Comparison of ENCODE assay signal across 18 cellular contexts in the genomic region with DNA sequence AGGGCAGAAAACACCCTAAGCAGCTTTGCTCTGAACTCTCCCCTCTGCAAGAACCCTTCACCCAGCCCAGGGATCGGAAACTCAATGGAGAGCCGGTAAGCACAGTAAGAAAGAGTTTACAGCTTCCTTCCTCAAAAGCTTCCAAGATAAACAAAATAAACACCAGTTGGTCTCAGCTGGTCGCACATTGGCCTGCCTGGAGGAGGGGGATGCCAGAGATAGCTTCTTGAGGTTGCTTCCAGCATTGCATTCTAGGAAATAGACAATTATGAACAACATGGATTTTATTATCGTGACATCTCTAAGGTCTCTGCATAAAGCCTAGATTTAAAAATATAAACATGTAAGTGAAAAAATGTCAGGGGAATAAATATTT.
DNase-seq lines count a peak whose midpoint lies in the region; ATAC-seq and TF ChIP-seq lines count a peak whose summit lies in the region.
"Had no signal": no experiment of that assay in that cellular context is flagged by ENCODE, and none has a peak within 500 bp of the region (broad histone marks: within the 10 kb centered on the region; RNA-seq: fewer than 3 reads in every experiment).

No MANE protein-coding gene starts in this region.

- H3K4me3 ChIP-seq in right atrium auricular region = no peak overlapping the region
- H3K4me3 ChIP-seq: A549, adrenal gland, psoas muscle had no signal

- ATAC-seq in Right ventricle myocardium superior (ENCODE audit: poor library complexity) (peak; percentile 15), left ventricle myocardium superior (peak; percentile 61), HG03095 (IDR thresholded peaks at IDR 0.05; ENCODE audit: unreplicated experiment) (no peak)
- ATAC-seq: A549; natural killer cell; psoas muscle; stimulated activated naive CD8-positive, alpha-beta T cell treated with anti-CD3 and anti-CD28 coated beads, Interleukin-15, Interleukin-2, amounts not matched to agents 100 U/mL and 50 U/mL, for 24 hours had no signal

- H3K27me3 ChIP-seq in right atrium auricular region = no peaks in the 10 kb centered on the region
- H3K27me3 ChIP-seq: adrenal gland had no signal

- no peaks in the 10 kb centered on the region for H3K4me1 Mint-ChIP-seq in activated T-helper 2 cell treated with anti-CD3 and anti-CD28 coated beads, Interferon-gamma antibody, Interleukin-2, Interleukin-4, amounts not matched to agents 10 μg/mL and 5 μg/mL and 100 μg/mL, durations not matched to agents 14 hours and 24 hours and 36 hours (ENCODE audit: low read depth)

- H3K27me3 Mint-ChIP-seq in activated T-helper 2 cell treated with anti-CD3 and anti-CD28 coated beads, Interferon-gamma antibody, Interleukin-2, Interleukin-4, amounts not matched to agents 10 μg/mL and 5 μg/mL and 100 μg/mL, durations not matched to agents 14 hours and 24 hours and 36 hours (ENCODE audit: low read depth) = peaks cover 31% of the 10 kb centered on the region

- no peak overlapping the region for H3K27ac Mint-ChIP-seq in activated T-helper 2 cell treated with anti-CD3 and anti-CD28 coated beads, Interferon-gamma antibody, Interleukin-2, Interleukin-4, amounts not matched to agents 10 μg/mL and 5 μg/mL and 100 μg/mL, durations not matched to agents 14 hours and 24 hours and 36 hours
- H3K27ac Mint-ChIP-seq: natural killer cell, type B pancreatic cell had no signal

- H3K36me3 Mint-ChIP-seq in activated T-helper 2 cell treated with anti-CD3 and anti-CD28 coated beads, Interferon-gamma antibody, Interleukin-2, Interleukin-4, amounts not matched to agents 10 μg/mL and 5 μg/mL and 100 μg/mL, durations not matched to agents 14 hours and 24 hours and 36 hours (ENCODE audit: low read depth) = no peaks in the 10 kb centered on the region
- H3K36me3 Mint-ChIP-seq: type B pancreatic cell had no signal

- H3K9me3 Mint-ChIP-seq in activated T-helper 2 cell treated with anti-CD3 and anti-CD28 coated beads, Interferon-gamma antibody, Interleukin-2, Interleukin-4, amounts not matched to agents 10 μg/mL and 5 μg/mL and 100 μg/mL, durations not matched to agents 14 hours and 24 hours and 36 hours = no peaks in the 10 kb centered on the region
- H3K9me3 Mint-ChIP-seq: natural killer cell, type B pancreatic cell had no signal

- no peaks in the 10 kb centered on the region for H3K9me3 ChIP-seq in right atrium auricular region
- H3K9me3 ChIP-seq: A549, adrenal gland, psoas muscle had no signal

- no peak for TF ChIP-seq CTCF in right atrium auricular region (IDR thresholded peaks at IDR 0.05)

- no peak overlapping the region for H3K4me3 Mint-ChIP-seq in activated T-helper 2 cell treated with anti-CD3 and anti-CD28 coated beads, Interferon-gamma antibody, Interleukin-2, Interleukin-4, amounts not matched to agents 10 μg/mL and 5 μg/mL and 100 μg/mL, durations not matched to agents 14 hours and 24 hours and 36 hours (ENCODE audit: low read depth)
- H3K4me3 Mint-ChIP-seq: natural killer cell, type B pancreatic cell had no signal

- no peak overlapping the region for H3K27ac ChIP-seq in right atrium auricular region
- H3K27ac ChIP-seq: A549, adrenal gland, psoas muscle had no signal

- intact Hi-C loops in Right ventricle myocardium superior (cut with DNase I) (no loop called here), left ventricle myocardium superior (cut with micrococcal nuclease) (no loop called here)
- intact Hi-C loops in activated T-helper 2 cell treated with anti-CD3 and anti-CD28 coated beads, Interferon-gamma antibody, Interleukin-2, Interleukin-4, amounts not matched to agents 10 μg/mL and 5 μg/mL and 100 μg/mL, durations not matched to agents 14 hours and 24 hours and 36 hours (cut with micrococcal nuclease) = no loop called here

- no peak for DNase-seq in Right ventricle myocardium superior
- DNase-seq in right atrium auricular region (ENCODE audit: low spot score) = no peak
- DNase-seq in brain pericyte (ENCODE audit: low read depth, low spot score) = peak; percentile 73
- no peak for DNase-seq in left ventricle myocardium superior
- DNase-seq in ecto neural progenitor cell (ENCODE audit: low spot score) = no peak
- no peak for DNase-seq in activated T-helper 2 cell treated with anti-CD3 and anti-CD28 coated beads, Interferon-gamma antibody, Interleukin-2, Interleukin-4, amounts not matched to agents 10 μg/mL and 5 μg/mL and 100 μg/mL, durations not matched to agents 14 hours and 24 hours and 36 hours (ENCODE audit: low spot score)
- no peak for DNase-seq in kidney glomerular epithelial cell (lab: John Stamatoyannopoulos, UW)
- DNase-seq: natural killer cell; NCI-H1694 treated with DMSO at 0.1 percent for 48 hours; NCI-H345; psoas muscle; RPMI8226; stimulated activated CD4-positive, alpha-beta T cell treated with anti-CD3 and anti-CD28 coated beads, Interleukin-15, amount 100 ng/mL, for 24 hours; stimulated activated naive CD8-positive, alpha-beta T cell treated with anti-CD3 and anti-CD28 coated beads, Interleukin-15, Interleukin-2, amounts not matched to agents 100 U/mL and 50 U/mL, for 24 hours had no signal

- H3K36me3 ChIP-seq in right atrium auricular region = no peaks in the 10 kb centered on the region
- H3K36me3 ChIP-seq: adrenal gland had no signal

- peaks cover 0 to 6% of the 10 kb centered on the region in 2 donors for H3K4me1 ChIP-seq in right atrium auricular region
- H3K4me1 ChIP-seq: adrenal gland, psoas muscle had no signal
